In the genomic region with DNA sequence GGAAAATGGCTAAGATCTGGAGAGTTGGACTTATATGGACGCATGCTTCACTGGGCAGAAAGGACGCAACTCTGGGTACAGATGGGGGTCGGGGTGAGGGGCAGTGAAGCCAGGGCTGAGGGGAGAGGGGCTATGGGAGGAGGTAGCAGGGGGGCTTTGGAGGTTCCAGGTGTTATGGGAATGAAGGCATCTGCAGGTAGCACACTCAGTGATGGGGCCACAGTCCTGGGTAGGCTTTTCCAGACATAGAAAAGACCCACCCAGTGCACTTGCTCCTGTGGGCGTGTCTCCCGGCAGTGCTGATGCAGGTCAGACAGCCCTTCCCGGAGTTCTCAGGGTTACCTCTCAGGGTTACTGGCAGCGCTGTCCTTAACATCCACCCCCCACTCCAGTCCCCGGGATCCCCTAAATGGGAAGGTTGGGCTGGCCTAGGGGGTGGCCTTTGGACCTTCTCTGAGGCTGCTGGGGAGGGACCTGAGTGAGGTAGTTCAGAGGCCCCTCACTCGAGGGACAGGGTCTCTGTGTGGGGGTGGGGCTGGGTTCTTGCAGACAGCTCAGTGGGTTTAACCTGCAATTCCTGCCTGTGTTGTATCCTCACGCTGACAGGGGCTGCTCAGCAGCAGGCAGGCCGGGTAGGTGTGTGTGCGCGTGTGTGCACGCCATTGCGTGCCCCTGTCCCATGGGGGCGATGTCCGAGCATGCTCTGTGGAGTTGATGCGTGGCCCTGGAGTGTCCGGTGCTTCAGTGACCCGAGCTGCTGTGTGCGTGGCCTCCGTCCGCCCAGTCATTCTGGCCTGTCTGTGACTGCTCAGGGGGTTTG, we compare ENCODE assay signal across 1 cellular context.
TF ChIP-seq lines count a peak whose summit lies in the region.

No MANE protein-coding gene starts in this region.

TF ChIP-seq in GM12878, 131 proteins besides CTCF, POLR2A, EP300 and RAD21:
- no peak for TF ChIP-seq POU2F2 (IDR thresholded peaks at IDR 0.05; ENCODE audit: borderline replicate concordance, low read depth, low read length)
- TF ChIP-seq RCOR1 (conservative IDR thresholded peaks at IDR 0.05; ENCODE audit: low read depth, low read length) = no peak
- no peak for TF ChIP-seq MEF2A (IDR thresholded peaks at IDR 0.05; ENCODE audit: insufficient read depth, low read depth, low read length)
- TF ChIP-seq, protein P1, sequence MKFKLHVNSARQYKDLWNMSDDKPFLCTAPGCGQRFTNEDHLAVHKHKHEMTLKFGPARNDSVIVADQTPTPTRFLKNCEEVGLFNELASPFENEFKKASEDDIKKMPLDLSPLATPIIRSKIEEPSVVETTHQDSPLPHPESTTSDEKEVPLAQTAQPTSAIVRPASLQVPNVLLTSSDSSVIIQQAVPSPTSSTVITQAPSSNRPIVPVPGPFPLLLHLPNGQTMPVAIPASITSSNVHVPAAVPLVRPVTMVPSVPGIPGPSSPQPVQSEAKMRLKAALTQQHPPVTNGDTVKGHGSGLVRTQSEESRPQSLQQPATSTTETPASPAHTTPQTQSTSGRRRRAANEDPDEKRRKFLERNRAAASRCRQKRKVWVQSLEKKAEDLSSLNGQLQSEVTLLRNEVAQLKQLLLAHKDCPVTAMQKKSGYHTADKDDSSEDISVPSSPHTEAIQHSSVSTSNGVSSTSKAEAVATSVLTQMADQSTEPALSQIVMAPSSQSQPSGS (IDR thresholded peaks at IDR 0.05; ENCODE audit: low read length) = no peak
- no peak for TF ChIP-seq NR2C2 (IDR thresholded peaks at IDR 0.05; ENCODE audit: borderline replicate concordance, control insufficient read depth, insufficient read length, low read depth)
- TF ChIP-seq, protein P2, sequence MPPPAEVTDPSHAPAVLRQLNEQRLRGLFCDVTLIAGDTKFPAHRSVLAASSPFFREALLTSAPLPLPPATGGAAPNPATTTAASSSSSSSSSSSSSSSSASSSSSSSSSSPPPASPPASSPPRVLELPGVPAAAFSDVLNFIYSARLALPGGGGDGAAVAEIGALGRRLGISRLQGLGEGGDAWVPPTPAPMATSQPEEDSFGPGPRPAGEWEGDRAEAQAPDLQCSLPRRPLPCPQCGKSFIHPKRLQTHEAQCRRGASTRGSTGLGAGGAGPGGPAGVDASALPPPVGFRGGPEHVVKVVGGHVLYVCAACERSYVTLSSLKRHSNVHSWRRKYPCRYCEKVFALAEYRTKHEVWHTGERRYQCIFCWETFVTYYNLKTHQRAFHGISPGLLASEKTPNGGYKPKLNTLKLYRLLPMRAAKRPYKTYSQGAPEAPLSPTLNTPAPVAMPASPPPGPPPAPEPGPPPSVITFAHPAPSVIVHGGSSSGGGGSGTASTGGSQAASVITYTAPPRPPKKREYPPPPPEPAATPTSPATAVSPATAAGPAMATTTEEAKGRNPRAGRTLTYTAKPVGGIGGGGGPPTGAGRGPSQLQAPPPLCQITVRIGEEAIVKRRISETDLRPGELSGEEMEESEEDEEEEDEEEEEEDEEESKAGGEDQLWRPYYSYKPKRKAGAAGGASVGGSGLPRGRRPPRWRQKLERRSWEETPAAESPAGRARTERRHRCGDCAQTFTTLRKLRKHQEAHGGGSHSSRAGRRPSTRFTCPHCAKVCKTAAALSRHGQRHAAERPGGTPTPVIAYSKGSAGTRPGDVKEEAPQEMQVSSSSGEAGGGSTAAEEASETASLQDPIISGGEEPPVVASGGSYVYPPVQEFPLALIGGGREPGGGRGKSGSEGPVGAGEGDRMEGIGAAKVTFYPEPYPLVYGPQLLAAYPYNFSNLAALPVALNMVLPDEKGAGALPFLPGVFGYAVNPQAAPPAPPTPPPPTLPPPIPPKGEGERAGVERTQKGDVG (CRISPR knock-in tag; IDR thresholded peaks at IDR 0.05) = no peak
- TF ChIP-seq TCF7 (IDR thresholded peaks at IDR 0.05; ENCODE audit: borderline replicate concordance) = no peak
- peak; percentile 54 for TF ChIP-seq POLR2AphosphoS5 (IDR thresholded peaks at IDR 0.05; ENCODE audit: low read length)
